ENCODE assay signal across 21 cellular contexts in genomic region chr1:230891413-230891812, GRCh38. TPM values are rescaled to one million over a fixed set of nuclear protein-coding genes. Genes with fewer than 3 reads are reported as not detected.
DNase-seq lines count a peak whose midpoint lies in the region; ATAC-seq and TF ChIP-seq lines count a peak whose summit lies in the region.
"Had no signal": no experiment of that assay in that cellular context is flagged by ENCODE, and none has a peak within 500 bp of the region (broad histone marks: within the 10 kb centered on the region; RNA-seq: fewer than 3 reads in every experiment).

No MANE protein-coding gene starts in this region.

- H3K9me3 ChIP-seq in GM23248 (ENCODE audit: low read depth) = no peaks in the 10 kb centered on the region
- H3K9me3 ChIP-seq in PC-9 (ENCODE audit: insufficient read depth, low read depth) = no peaks in the 10 kb centered on the region
- H3K9me3 ChIP-seq: ascending aorta; BLaER1 treated with 17β-estradiol and CSF1 and Interleukin-3, amounts not matched to agents 10 nM and 100 nM; testis had no signal

- H3K27ac ChIP-seq in GM23248 = no peak overlapping the region
- no peak overlapping the region for H3K27ac ChIP-seq in PC-9
- H3K27ac ChIP-seq: ascending aorta; BLaER1 treated with 17β-estradiol and CSF1 and Interleukin-3, amounts not matched to agents 10 nM and 100 nM; dorsolateral prefrontal cortex; parathyroid adenoma; testis had no signal

- H3K4me1 Mint-ChIP-seq in osteocyte (ENCODE audit: unreplicated experiment) = peaks cover 30% of the 10 kb centered on the region
- no peaks in the 10 kb centered on the region for H3K4me1 Mint-ChIP-seq in activated CD4-positive, alpha-beta T cell treated with anti-CD3 and anti-CD28 coated beads for 36 hours

- in situ Hi-C loops in GM23248 (cut with MboI) = no loop called here

- H4K20me1 ChIP-seq in GM23248 (ENCODE audit: insufficient read depth) = no peaks in the 10 kb centered on the region
- H4K20me1 ChIP-seq in PC-9 (ENCODE audit: insufficient read depth) = no peaks in the 10 kb centered on the region
- H4K20me1 ChIP-seq: BLaER1 treated with 17β-estradiol and CSF1 and Interleukin-3, amounts not matched to agents 10 nM and 100 nM had no signal

- TF ChIP-seq CTCF in PC-9 (conservative IDR thresholded peaks at IDR 0.05) (no peak), epithelial cell of esophagus (IDR thresholded peaks at IDR 0.05; ENCODE audit: insufficient read depth, low read depth, low read length, missing control alignments) (no peak), osteocyte (IDR thresholded peaks at IDR 0.05) (no peak)

- no peaks in the 10 kb centered on the region for H3K9me3 Mint-ChIP-seq in osteocyte (ENCODE audit: unreplicated experiment)
- H3K9me3 Mint-ChIP-seq in activated CD4-positive, alpha-beta T cell treated with anti-CD3 and anti-CD28 coated beads for 36 hours (ENCODE audit: low read depth) = no peaks in the 10 kb centered on the region

- no peaks in the 10 kb centered on the region for H3K27me3 ChIP-seq in GM23248 (replicated peaks; ENCODE audit: insufficient read depth)
- H3K27me3 ChIP-seq in PC-9 (ENCODE audit: insufficient read depth, low read depth) = no peaks in the 10 kb centered on the region
- H3K27me3 ChIP-seq: ascending aorta; BLaER1 treated with 17β-estradiol and CSF1 and Interleukin-3, amounts not matched to agents 10 nM and 100 nM; testis had no signal

- H3K36me3 ChIP-seq in GM23248 (ENCODE audit: low read depth) (no peaks in the 10 kb centered on the region), PC-9 (ENCODE audit: low read depth) (no peaks in the 10 kb centered on the region)
- H3K36me3 ChIP-seq: ascending aorta; BLaER1 treated with 17β-estradiol and CSF1 and Interleukin-3, amounts not matched to agents 10 nM and 100 nM had no signal

- H3K27ac Mint-ChIP-seq in osteocyte (ENCODE audit: unreplicated experiment) = peak overlapping the region; percentile 68
- H3K27ac Mint-ChIP-seq in activated CD4-positive, alpha-beta T cell treated with anti-CD3 and anti-CD28 coated beads for 36 hours = no peak overlapping the region

- POLR2A ChIA-PET in PC-9 (lab: Charles Lee; ENCODE audit: unreplicated experiment) = no interaction called here
- POLR2A ChIA-PET in activated CD4-positive, alpha-beta T cell treated with anti-CD3 and anti-CD28 coated beads for 36 hours (lab: Charles Lee) = no interaction called here

- DNase-seq in GM23248 = peak; percentile 63
- DNase-seq in PC-9 = no peak
- DNase-seq in epithelial cell of esophagus (ENCODE audit: low read depth) = peak; percentile 49
- DNase-seq in osteocyte (ENCODE audit: extremely low spot score, unreplicated experiment) = no peak
- DNase-seq in NCI-H82 treated with DMSO at 0.1 percent for 48 hours (lab: John Stamatoyannopoulos, UW; ENCODE audit: unreplicated experiment) = no peak
- no peak for DNase-seq in activated CD4-positive, alpha-beta T cell treated with anti-CD3 and anti-CD28 coated beads for 36 hours
- no peak for DNase-seq in activated CD4-positive, alpha-beta T cell treated with anti-CD3 and anti-CD28 coated beads for 4 hours
- DNase-seq: activated CD4-positive, alpha-beta T cell treated with anti-CD3 and anti-CD28 coated beads for 48 hours; activated CD8-positive, alpha-beta memory T cell treated with anti-CD3 and anti-CD28 coated beads, Interleukin-2, amount 50 U/mL, for 48 hours; activated naive CD4-positive, alpha-beta T cell; DMS79; dorsolateral prefrontal cortex; KBM-7; NCI-H1092 treated with DMSO at 0.1 percent for 48 hours; SIG-M5; stimulated activated CD4-positive, alpha-beta T cell treated with anti-CD3 and anti-CD28 coated beads, Interleukin-4, amount 100 ng/mL, for 4 hours; T-helper 9 cell; testis had no signal

- H3K9ac ChIP-seq in GM23248 = no peak overlapping the region
- H3K9ac ChIP-seq: BLaER1 treated with 17β-estradiol and CSF1 and Interleukin-3, amounts not matched to agents 10 nM and 100 nM; parathyroid adenoma had no signal

- no peaks in the 10 kb centered on the region for H3K79me2 ChIP-seq in GM23248 (ENCODE audit: insufficient read depth)
- no peaks in the 10 kb centered on the region for H3K79me2 ChIP-seq in PC-9 (ENCODE audit: low read depth)
- H3K79me2 ChIP-seq: parathyroid adenoma had no signal

- peak overlapping the region; percentile 35 for H3K4me2 ChIP-seq in GM23248 (ENCODE audit: unreplicated experiment)
- H3K4me2 ChIP-seq in PC-9 = no peak overlapping the region
- H3K4me2 ChIP-seq: BLaER1 treated with 17β-estradiol and CSF1 and Interleukin-3, amounts not matched to agents 10 nM and 100 nM had no signal

- H3K4me1 ChIP-seq in GM23248 (ENCODE audit: insufficient read depth) (peaks cover 8% of the 10 kb centered on the region), PC-9 (replicated peaks; ENCODE audit: insufficient read depth) (no peaks in the 10 kb centered on the region)
- H3K4me1 ChIP-seq: BLaER1 treated with 17β-estradiol and CSF1 and Interleukin-3, amounts not matched to agents 10 nM and 100 nM; parathyroid adenoma had no signal

- CTCF ChIA-PET in PC-9 (lab: Charles Lee) = no interaction called here
- CTCF ChIA-PET in activated CD4-positive, alpha-beta T cell treated with anti-CD3 and anti-CD28 coated beads for 36 hours (lab: Charles Lee) = no interaction called here

- no peaks in the 10 kb centered on the region for H3K27me3 Mint-ChIP-seq in osteocyte (ENCODE audit: unreplicated experiment)
- peaks cover 10% of the 10 kb centered on the region for H3K27me3 Mint-ChIP-seq in activated CD4-positive, alpha-beta T cell treated with anti-CD3 and anti-CD28 coated beads for 36 hours

- no peaks in the 10 kb centered on the region for H3K9me2 ChIP-seq in GM23248 (ENCODE audit: insufficient read depth)
- no peaks in the 10 kb centered on the region for H3K9me2 ChIP-seq in PC-9 (ENCODE audit: insufficient read depth)

- no peak for ATAC-seq in activated CD4-positive, alpha-beta T cell treated with anti-CD3 and anti-CD28 coated beads for 36 hours

- H3K4me3 Mint-ChIP-seq in osteocyte (ENCODE audit: unreplicated experiment) = no peak overlapping the region
- H3K4me3 Mint-ChIP-seq in activated CD4-positive, alpha-beta T cell treated with anti-CD3 and anti-CD28 coated beads for 36 hours = no peak overlapping the region

- intact Hi-C loops in PC-9 (cut with micrococcal nuclease; ENCODE audit: unreplicated experiment) = no loop called here
- intact Hi-C loops in activated CD4-positive, alpha-beta T cell treated with anti-CD3 and anti-CD28 coated beads for 36 hours (cut with DNase I, micrococcal nuclease) = no loop called here

- BruUV-seq in PC-9 (replicated peaks; lab: Mats Ljungman, UMichigan) = no TSS peak

- no peaks in the 10 kb centered on the region for H3K36me3 Mint-ChIP-seq in osteocyte (ENCODE audit: unreplicated experiment)
- no peaks in the 10 kb centered on the region for H3K36me3 Mint-ChIP-seq in activated CD4-positive, alpha-beta T cell treated with anti-CD3 and anti-CD28 coated beads for 36 hours (ENCODE audit: low read depth)

- no peak overlapping the region for H3K4me3 ChIP-seq in GM23248
- H3K4me3 ChIP-seq in PC-9 = no peak overlapping the region
- H3K4me3 ChIP-seq in epithelial cell of esophagus (ENCODE audit: low read length) = no peak overlapping the region
- H3K4me3 ChIP-seq: ascending aorta; BLaER1 treated with 17β-estradiol and CSF1 and Interleukin-3, amounts not matched to agents 10 nM and 100 nM; dorsolateral prefrontal cortex; testis had no signal

- H2AFZ ChIP-seq in GM23248 (peak overlapping the region; percentile 41), PC-9 (peak overlapping the region; percentile 53; the same call in 1 of the 2 replicates)
- H2AFZ ChIP-seq: parathyroid adenoma had no signal

- WGBS in GM23248 (ENCODE audit: low coverage in 1 of 2, low lambda C conversion rate in 2 of 2, missing lambda C conversion rate in 2 of 2), 2 experiments = 10 to 21% methylated on average over 2 of the region's 2 CpGs

- H3F3A ChIP-seq in GM23248 (ENCODE audit: insufficient read depth) (peaks cover 5% of the 10 kb centered on the region; the same call in 1 of the 2 replicates), PC-9 (ENCODE audit: insufficient read depth, low read depth) (no peaks in the 10 kb centered on the region)

RNA-seq across cellular contexts. Expression of gene C1orf198, which starts 23.1 kb away (rescaled TPM):
- 108 and 123 TPM in 2 replicates for total RNA-seq in GM23248 (2014; rRNA removed; shearing (Covaris generic))
- polyA plus RNA-seq in GM23248 (2016; fragmentation: Nextera tagmentation; extraction: Ambion mirVana) = 76.2 and 79.5 TPM in 2 replicates
- total RNA-seq in PC-9 (2021) = 20.5 and 24.5 TPM in 2 replicates
- 274 and 281 TPM in 2 replicates for total RNA-seq in osteocyte
- 1 to 10 TPM; 5.8 to 6.9 TPM for total RNA-seq in activated CD4-positive, alpha-beta T cell treated with anti-CD3 and anti-CD28 coated beads for 36 hours

Comparison
In these comparisons a context has a peak if more than half of its experiments do, and no peak if none do; other contexts are left out.
1. DNase-seq: peak in GM23248 (single experiment) and epithelial cell of esophagus (single experiment); none in PC-9 (0 of 2), osteocyte (single experiment), NCI-H82 treated with DMSO at 0.1 percent for 48 hours (single experiment), activated CD4-positive, alpha-beta T cell treated with anti-CD3 and anti-CD28 coated beads for 36 hours (single experiment) and activated CD4-positive, alpha-beta T cell treated with anti-CD3 and anti-CD28 coated beads for 4 hours (0 of 2).